8 cellular contexts compared by ENCODE assay signal in genomic region chr9:38393128-38393809, GRCh38. TPM values are rescaled to one million over a fixed set of nuclear protein-coding genes. Genes with fewer than 3 reads are reported as not detected.
DNase-seq lines count a peak whose midpoint lies in the region; ATAC-seq and TF ChIP-seq lines count a peak whose summit lies in the region.

No MANE protein-coding gene starts in this region.

- 1 to 9% methylated on average over 4 to 9 of the region's 9 CpGs for WGBS in body of pancreas, 2 donors

- peaks cover 0 to 8% of the 10 kb centered on the region in 2 donors for H3K36me3 ChIP-seq in body of pancreas (replicated peaks in 1 of 2; ENCODE audit: insufficient read depth in 1 of 2, low read depth in 2 of 2)
- H3K36me3 ChIP-seq in mucosa of rectum (ENCODE audit: control insufficient read depth in 2 of 2, insufficient read depth in 2 of 2, low read length in 2 of 2), result peaks cover 9 to 19% of the 10 kb centered on the region in 2 donors

- H3K4me1 ChIP-seq in body of pancreas (peaks cover 32% of the 10 kb centered on the region), mucosa of rectum (ENCODE audit: control insufficient read depth in 2 of 2, insufficient read depth in 2 of 2, low read length in 2 of 2) (peaks cover 11 to 16% of the 10 kb centered on the region in 2 donors)

- H3K27ac ChIP-seq in body of pancreas (peak overlapping the region in 3 of 4 donors; percentile 68 to 72 (median 71)), mucosa of rectum (ENCODE audit: low read depth in 2 of 2, low read length in 2 of 2) (peak overlapping the region; percentile 74 to 75)

- intact Hi-C loops in body of pancreas (cut with DNase I), result no loop called here

- TF ChIP-seq POLR2A in body of pancreas (IDR thresholded peaks at IDR 0.05), result no peak

- DNase-seq in GM12865 (ENCODE audit: low read depth) (peak; percentile 18), body of pancreas (no peak), AG08395 (ENCODE audit: low spot score) (no peak), NCI-H2196 treated with DMSO at 0.1 percent for 48 hours (lab: John Stamatoyannopoulos, UW; ENCODE audit: unreplicated experiment) (no peak), NCI-H82 (lab: John Stamatoyannopoulos, UW) (no peak)

- ATAC-seq in HG03575 (IDR thresholded peaks at IDR 0.05; ENCODE audit: extremely low read depth, insufficient number of reproducible peaks, low FRiP score, unreplicated experiment), result peak; percentile 13
- no peak for ATAC-seq in body of pancreas
- ATAC-seq in HG03460 (IDR thresholded peaks at IDR 0.05; ENCODE audit: unreplicated experiment), result no peak

- peak overlapping the region; percentile 82 to 86 for H3K9ac ChIP-seq in mucosa of rectum (ENCODE audit: low read depth in 1 of 2, low read length in 2 of 2)

- H3K4me3 ChIP-seq in GM12865 (ENCODE audit: low read depth, low read length), result peak overlapping the region; percentile 89
- H3K4me3 ChIP-seq in body of pancreas, result peak overlapping the region; percentile 47 to 90
- H3K4me3 ChIP-seq in mucosa of rectum (ENCODE audit: low read length in 2 of 2), result peak overlapping the region; percentile 84 to 92

- TF ChIP-seq CTCF in GM12865 (IDR thresholded peaks at IDR 0.05; ENCODE audit: insufficient read depth, low read depth, low read length, missing control alignments), result no peak
- no peak for TF ChIP-seq CTCF in body of pancreas (IDR thresholded peaks at IDR 0.05)

- H3K9me3 ChIP-seq in body of pancreas (no peaks in the 10 kb centered on the region), mucosa of rectum (ENCODE audit: control insufficient read depth in 2 of 2, low read length in 2 of 2) (no peaks in the 10 kb centered on the region)

- H3K27me3 ChIP-seq in body of pancreas, result no peaks in the 10 kb centered on the region
- H3K27me3 ChIP-seq in mucosa of rectum (ENCODE audit: control insufficient read depth in 2 of 2, insufficient read depth in 2 of 2, low read length in 2 of 2), result no peaks in the 10 kb centered on the region

RNA-seq across cellular contexts. Expression of gene ALDH1B1, which starts 0.8 kb away (rescaled TPM):
- 10 to 100 TPM; 11.7 to 17.5 TPM for total RNA-seq in body of pancreas

RNA-seq across cellular contexts. Expression of gene IGFBPL1, which starts 31.0 kb away (rescaled TPM):
- 1 to 10 TPM; 2.3 to 3.3 TPM for total RNA-seq in body of pancreas
